Comparison of ENCODE assay signal across 12 cellular contexts in genomic region chr13:114057131-114058050, GRCh38.
A peak's percentile ranks its signal among the peaks of the same experiment; 100 is the strongest.
DNase-seq lines count a peak whose midpoint lies in the region; ATAC-seq and TF ChIP-seq lines count a peak whose summit lies in the region.
"Had no signal": no experiment of that assay in that cellular context is flagged by ENCODE, and none has a peak within 500 bp of the region (broad histone marks: within the 10 kb centered on the region; RNA-seq: fewer than 3 reads in every experiment).

No MANE protein-coding gene starts in this region.

- no peaks in the 10 kb centered on the region for H3F3A ChIP-seq in smooth muscle cell (ENCODE audit: low read depth)

- H3K36me3 ChIP-seq in smooth muscle cell (ENCODE audit: low read depth): no peaks in the 10 kb centered on the region

- H3K9me3 ChIP-seq in smooth muscle cell (replicated peaks; ENCODE audit: low read depth): no peaks in the 10 kb centered on the region

- no peak overlapping the region for H3K4me3 Mint-ChIP-seq in activated CD4-positive, alpha-beta memory T cell treated with anti-CD3 and anti-CD28 coated beads for 36 hours
- no peak overlapping the region for H3K4me3 Mint-ChIP-seq in activated CD4-positive, alpha-beta memory T cell treated with anti-CD3 and anti-CD28 coated beads, Interleukin-2, amount 10 ng/mL, durations not matched to agents 7 days and 5 days
- H3K4me3 Mint-ChIP-seq in effector memory CD8-positive, alpha-beta T cell: no peak overlapping the region

- no peak overlapping the region for H3K9ac ChIP-seq in smooth muscle cell (ENCODE audit: low read depth)

- no peaks in the 10 kb centered on the region for H3K9me3 Mint-ChIP-seq in activated CD4-positive, alpha-beta memory T cell treated with anti-CD3 and anti-CD28 coated beads for 36 hours
- H3K9me3 Mint-ChIP-seq in activated CD4-positive, alpha-beta memory T cell treated with anti-CD3 and anti-CD28 coated beads, Interleukin-2, amount 10 ng/mL, durations not matched to agents 7 days and 5 days: no peaks in the 10 kb centered on the region
- H3K9me3 Mint-ChIP-seq in effector memory CD8-positive, alpha-beta T cell: no peaks in the 10 kb centered on the region

- peak overlapping the region; percentile 44 for H3K4me2 ChIP-seq in smooth muscle cell

- H3K27ac Mint-ChIP-seq in activated CD4-positive, alpha-beta memory T cell treated with anti-CD3 and anti-CD28 coated beads for 36 hours: peak overlapping the region; percentile 66
- no peak overlapping the region for H3K27ac Mint-ChIP-seq in activated CD4-positive, alpha-beta memory T cell treated with anti-CD3 and anti-CD28 coated beads, Interleukin-2, amount 10 ng/mL, durations not matched to agents 7 days and 5 days
- H3K27ac Mint-ChIP-seq in effector memory CD8-positive, alpha-beta T cell: peak overlapping the region; percentile 49 to 58

- H2AFZ ChIP-seq in smooth muscle cell (ENCODE audit: low read depth): no peak overlapping the region

- 59% methylated on average over 24 of the region's 24 CpGs for WGBS in smooth muscle cell (ENCODE audit: low lambda C conversion rate)
- WGBS in lower leg skin, 2 donors: 65 to 67% methylated on average over 24 of the region's 24 CpGs

- H3K79me2 ChIP-seq in smooth muscle cell (ENCODE audit: low read depth): peaks cover 97% of the 10 kb centered on the region

- peaks cover 23% of the 10 kb centered on the region for H3K36me3 Mint-ChIP-seq in activated CD4-positive, alpha-beta memory T cell treated with anti-CD3 and anti-CD28 coated beads for 36 hours
- H3K36me3 Mint-ChIP-seq in activated CD4-positive, alpha-beta memory T cell treated with anti-CD3 and anti-CD28 coated beads, Interleukin-2, amount 10 ng/mL, durations not matched to agents 7 days and 5 days (ENCODE audit: low read depth): peaks cover 55% of the 10 kb centered on the region
- H3K36me3 Mint-ChIP-seq in effector memory CD8-positive, alpha-beta T cell (ENCODE audit: insufficient read depth): peaks cover 75% of the 10 kb centered on the region

- intact Hi-C loops in activated CD4-positive, alpha-beta memory T cell treated with anti-CD3 and anti-CD28 coated beads for 36 hours (cut with micrococcal nuclease): no loop called here
- intact Hi-C loops in lower leg skin (cut with DNase I; ENCODE audit: low total_unique reads): no loop called here

- no peaks in the 10 kb centered on the region for H3K27me3 ChIP-seq in smooth muscle cell (ENCODE audit: low read depth)

- peak overlapping the region; percentile 24 for H3K27ac ChIP-seq in smooth muscle cell (ENCODE audit: low read depth)

- no peak for DNase-seq in activated CD4-positive, alpha-beta memory T cell treated with anti-CD3 and anti-CD28 coated beads for 36 hours
- DNase-seq in activated CD4-positive, alpha-beta memory T cell treated with anti-CD3 and anti-CD28 coated beads, Interleukin-2, amount 10 ng/mL, durations not matched to agents 7 days and 5 days: no peak
- DNase-seq in NCI-H69 (lab: John Stamatoyannopoulos, UW) (peak; percentile 81), smooth muscle cell (lab: John Stamatoyannopoulos, UW; ENCODE audit: unreplicated experiment) (no peak), lower leg skin (ENCODE audit: low spot score in 2 of 2) (no peak), SHP77 treated with DMSO at 0.1 percent for 48 hours (lab: John Stamatoyannopoulos, UW) (no peak)
- DNase-seq in effector memory CD8-positive, alpha-beta T cell: no peak
- DNase-seq: activated T-cell treated with anti-CD3 and anti-CD28 coated beads for 4 hours, glutamatergic neuron, T-helper 1 cell had no signal

- H3K27me3 Mint-ChIP-seq in activated CD4-positive, alpha-beta memory T cell treated with anti-CD3 and anti-CD28 coated beads for 36 hours: no peaks in the 10 kb centered on the region
- H3K27me3 Mint-ChIP-seq in activated CD4-positive, alpha-beta memory T cell treated with anti-CD3 and anti-CD28 coated beads, Interleukin-2, amount 10 ng/mL, durations not matched to agents 7 days and 5 days: no peaks in the 10 kb centered on the region
- H3K27me3 Mint-ChIP-seq in effector memory CD8-positive, alpha-beta T cell: no peaks in the 10 kb centered on the region

- H3K4me3 ChIP-seq in smooth muscle cell (no peak overlapping the region), lower leg skin (ENCODE audit: low read depth, poor library complexity, severe bottlenecking) (no peak overlapping the region)
- H3K4me3 ChIP-seq: skin epidermis had no signal

- POLR2A ChIA-PET in activated CD4-positive, alpha-beta memory T cell treated with anti-CD3 and anti-CD28 coated beads for 36 hours (lab: Charles Lee): interaction anchor here (1.0 kb wide), 1 partner anchor 10 kb away, joined by 3 read pairs; no protein-coding TSS in a partner anchor
- POLR2A ChIA-PET in activated CD4-positive, alpha-beta memory T cell treated with anti-CD3 and anti-CD28 coated beads, Interleukin-2, amount 10 ng/mL, durations not matched to agents 7 days and 5 days (lab: Charles Lee): interaction anchor here (1.8 kb wide), 1 partner anchor 10 kb away, joined by 5 read pairs; no protein-coding TSS in a partner anchor

- CTCF ChIA-PET in activated CD4-positive, alpha-beta memory T cell treated with anti-CD3 and anti-CD28 coated beads for 36 hours (lab: Charles Lee): interaction anchor here (0.6 to 1.0 kb wide), 2 partner anchors 54 to 564 kb away, joined by 3 read pairs; no protein-coding TSS in a partner anchor
- CTCF ChIA-PET in activated CD4-positive, alpha-beta memory T cell treated with anti-CD3 and anti-CD28 coated beads, Interleukin-2, amount 10 ng/mL, durations not matched to agents 7 days and 5 days (lab: Charles Lee): no interaction called here

- H3K4me1 Mint-ChIP-seq in activated CD4-positive, alpha-beta memory T cell treated with anti-CD3 and anti-CD28 coated beads for 36 hours (ENCODE audit: low read depth): peaks cover 50% of the 10 kb centered on the region
- peaks cover 28% of the 10 kb centered on the region for H3K4me1 Mint-ChIP-seq in activated CD4-positive, alpha-beta memory T cell treated with anti-CD3 and anti-CD28 coated beads, Interleukin-2, amount 10 ng/mL, durations not matched to agents 7 days and 5 days
- H3K4me1 Mint-ChIP-seq in effector memory CD8-positive, alpha-beta T cell (ENCODE audit: low read depth in 2 of 2): peaks cover 20 to 28% of the 10 kb centered on the region in 2 donors

- TF ChIP-seq CTCF in smooth muscle cell (IDR thresholded peaks at IDR 0.05; ENCODE audit: borderline replicate concordance, insufficient read depth, poor library complexity, severe bottlenecking): no peak
- TF ChIP-seq CTCF in lower leg skin (IDR thresholded peaks at IDR 0.05): no peak

- no peak for ATAC-seq in effector memory CD8-positive, alpha-beta T cell (replicated peaks)
- no peak for ATAC-seq in HG03457 (IDR thresholded peaks at IDR 0.05; ENCODE audit: unreplicated experiment)

- H3K4me1 ChIP-seq in smooth muscle cell (ENCODE audit: low read depth): peaks cover 20% of the 10 kb centered on the region

- TF ChIP-seq POLR2A in lower leg skin (IDR thresholded peaks at IDR 0.05): no peak

- H4K20me1 ChIP-seq in smooth muscle cell (ENCODE audit: low read depth): peaks cover 81% of the 10 kb centered on the region
